30 cellular contexts compared by ENCODE assay signal in genomic region chr2:98372121-98372520, GRCh38. TPM values are rescaled to one million over a fixed set of nuclear protein-coding genes. Genes with fewer than 3 reads are reported as not detected.
"Had no signal": no experiment of that assay in that cellular context is flagged by ENCODE, and none has a peak within 500 bp of the region (broad histone marks: within the 10 kb centered on the region; RNA-seq: fewer than 3 reads in every experiment).

No MANE protein-coding gene starts in this region.

- H3K27me3 ChIP-seq: pancreas, right lobe of liver, tibial nerve, upper lobe of left lung, uterus had no signal

- H3K36me3 ChIP-seq: esophagus squamous epithelium, heart right ventricle, lower lobe of right lung, neutrophil, pancreas, right lobe of liver, thoracic aorta, tibial nerve, upper lobe of left lung, uterus had no signal

- H3K9me3 Mint-ChIP-seq: stimulated activated naive CD8-positive, alpha-beta T cell treated with anti-CD3 and anti-CD28 coated beads, Interleukin-15, Interleukin-2, amounts not matched to agents 100 ng/mL and 50 ng/mL, for 24 hours had no signal

- H3K4me3 Mint-ChIP-seq: mesothelial cell of epicardium; naive B cell; nephron progenitor cell; stimulated activated naive B cell treated with anti-CD40 and anti-IgM and Interleukin-4, amounts not matched to agents 10 μg/mL and 1 μg/mL and 100 μg/mL, for 72 hours; stimulated activated naive CD8-positive, alpha-beta T cell treated with anti-CD3 and anti-CD28 coated beads, Interleukin-15, Interleukin-2, amounts not matched to agents 100 ng/mL and 50 ng/mL, for 24 hours had no signal

- ATAC-seq: heart right ventricle; left colon; left ventricle myocardium superior; lower lobe of right lung; mucosa of descending colon; pancreas; stimulated activated naive B cell treated with anti-CD40 and anti-IgM and Interleukin-4, amounts not matched to agents 10 μg/mL and 1 μg/mL and 100 μg/mL, for 72 hours had no signal

- DNase-seq: dermis blood vessel endothelial cell; effector memory CD4-positive, alpha-beta T cell; erythroblast; esophagus squamous epithelium; foreskin melanocyte; glutamatergic neuron; heart right ventricle; hippocampal formation; kidney glomerular epithelial cell; left colon; left ventricle myocardium superior; lower lobe of right lung; mucosa of descending colon; naive B cell; nephron progenitor cell; pancreas; small intestine; stimulated activated CD4-positive, alpha-beta T cell treated with anti-CD3 and anti-CD28 coated beads, Interleukin-15, amount 100 ng/mL, for 24 hours; stimulated activated CD4-positive, alpha-beta T cell treated with anti-CD3 and anti-CD28 coated beads, Interleukin-2, amount 100 ng/mL, for 48 hours; stimulated activated naive B cell treated with anti-CD40 and anti-IgM and Interleukin-4, amounts not matched to agents 10 μg/mL and 1 μg/mL and 100 μg/mL, for 72 hours; upper lobe of left lung; uterus had no signal

- H3K27me3 Mint-ChIP-seq: progenitor cell of endocrine pancreas had no signal

- H3K4me1 Mint-ChIP-seq: mesothelial cell of epicardium; naive B cell; stimulated activated naive B cell treated with anti-CD40 and anti-IgM and Interleukin-4, amounts not matched to agents 10 μg/mL and 1 μg/mL and 100 μg/mL, for 72 hours had no signal

- H3K4me1 ChIP-seq: esophagus squamous epithelium, heart right ventricle, lower lobe of right lung, pancreas, right lobe of liver, tibial nerve, upper lobe of left lung, uterus had no signal

- H3K27ac Mint-ChIP-seq: mesothelial cell of epicardium; naive B cell; nephron progenitor cell; progenitor cell of endocrine pancreas; stimulated activated naive CD8-positive, alpha-beta T cell treated with anti-CD3 and anti-CD28 coated beads, Interleukin-15, Interleukin-2, amounts not matched to agents 100 ng/mL and 50 ng/mL, for 24 hours had no signal

- H3K36me3 Mint-ChIP-seq: mesothelial cell of epicardium; stimulated activated naive B cell treated with anti-CD40 and anti-IgM and Interleukin-4, amounts not matched to agents 10 μg/mL and 1 μg/mL and 100 μg/mL, for 72 hours had no signal

- H3K4me3 ChIP-seq: coronary artery, esophagus squamous epithelium, heart right ventricle, lower lobe of right lung, mucosa of descending colon, pancreas, right lobe of liver, thoracic aorta, tibial nerve, upper lobe of left lung, uterus had no signal

- H3K27ac ChIP-seq: coronary artery, esophagus squamous epithelium, heart right ventricle, lower lobe of right lung, neutrophil, pancreas, right lobe of liver, thoracic aorta, tibial nerve, upper lobe of left lung, uterus had no signal

RNA-seq across cellular contexts. Expression of gene CNGA3, which starts 25.9 kb away (rescaled TPM):
- total RNA-seq: left ventricle myocardium superior, mesothelial cell of epicardium, right lobe of liver, thoracic aorta, uterus had no signal
- polyA plus RNA-seq: heart right ventricle had no signal
